In genomic region chr6:13412639-13413465, GRCh38 we compare ENCODE assay signal across 1 cellular context.
TF ChIP-seq lines count a peak whose summit lies in the region.

No MANE protein-coding gene starts in this region.

TF ChIP-seq in HepG2, 621 proteins besides CTCF, POLR2A, EP300 and RAD21 (continued from another document and continues in another):
- peak; percentile 49 for TF ChIP-seq ZNF687 (CRISPR knock-in tag; IDR thresholded peaks at IDR 0.05)
- TF ChIP-seq, protein P1, sequence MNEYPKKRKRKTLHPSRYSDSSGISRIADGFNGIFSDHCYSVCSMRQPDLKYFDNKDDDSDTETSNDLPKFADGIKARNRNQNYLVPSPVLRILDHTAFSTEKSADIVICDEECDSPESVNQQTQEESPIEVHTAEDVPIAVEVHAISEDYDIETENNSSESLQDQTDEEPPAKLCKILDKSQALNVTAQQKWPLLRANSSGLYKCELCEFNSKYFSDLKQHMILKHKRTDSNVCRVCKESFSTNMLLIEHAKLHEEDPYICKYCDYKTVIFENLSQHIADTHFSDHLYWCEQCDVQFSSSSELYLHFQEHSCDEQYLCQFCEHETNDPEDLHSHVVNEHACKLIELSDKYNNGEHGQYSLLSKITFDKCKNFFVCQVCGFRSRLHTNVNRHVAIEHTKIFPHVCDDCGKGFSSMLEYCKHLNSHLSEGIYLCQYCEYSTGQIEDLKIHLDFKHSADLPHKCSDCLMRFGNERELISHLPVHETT (CRISPR knock-in tag; conservative IDR thresholded peaks at IDR 0.05), result no peak
- peak; percentile 7 for TF ChIP-seq CBX1 (IDR thresholded peaks at IDR 0.05; ENCODE audit: low read depth)
- TF ChIP-seq STAT5B (CRISPR knock-in tag; IDR thresholded peaks at IDR 0.05), result no peak
- no peak for TF ChIP-seq ZBTB49 (CRISPR knock-in tag; IDR thresholded peaks at IDR 0.05; ENCODE audit: borderline replicate concordance)
- no peak for TF ChIP-seq CBFB (CRISPR knock-in tag; IDR thresholded peaks at IDR 0.05)
- no peak for TF ChIP-seq FOXM1 (CRISPR knock-in tag; IDR thresholded peaks at IDR 0.05)
- TF ChIP-seq ZNF839 (CRISPR knock-in tag; IDR thresholded peaks at IDR 0.05; ENCODE audit: borderline replicate concordance), result no peak
- no peak for TF ChIP-seq SP5 (CRISPR knock-in tag; IDR thresholded peaks at IDR 0.05; ENCODE audit: borderline replicate concordance, low read depth)
- no peak for TF ChIP-seq MEIS2 (CRISPR knock-in tag; IDR thresholded peaks at IDR 0.05)
- no peak for TF ChIP-seq ZNF101 (CRISPR knock-in tag; IDR thresholded peaks at IDR 0.05; ENCODE audit: borderline replicate concordance, low read depth)
- TF ChIP-seq, protein P2, sequence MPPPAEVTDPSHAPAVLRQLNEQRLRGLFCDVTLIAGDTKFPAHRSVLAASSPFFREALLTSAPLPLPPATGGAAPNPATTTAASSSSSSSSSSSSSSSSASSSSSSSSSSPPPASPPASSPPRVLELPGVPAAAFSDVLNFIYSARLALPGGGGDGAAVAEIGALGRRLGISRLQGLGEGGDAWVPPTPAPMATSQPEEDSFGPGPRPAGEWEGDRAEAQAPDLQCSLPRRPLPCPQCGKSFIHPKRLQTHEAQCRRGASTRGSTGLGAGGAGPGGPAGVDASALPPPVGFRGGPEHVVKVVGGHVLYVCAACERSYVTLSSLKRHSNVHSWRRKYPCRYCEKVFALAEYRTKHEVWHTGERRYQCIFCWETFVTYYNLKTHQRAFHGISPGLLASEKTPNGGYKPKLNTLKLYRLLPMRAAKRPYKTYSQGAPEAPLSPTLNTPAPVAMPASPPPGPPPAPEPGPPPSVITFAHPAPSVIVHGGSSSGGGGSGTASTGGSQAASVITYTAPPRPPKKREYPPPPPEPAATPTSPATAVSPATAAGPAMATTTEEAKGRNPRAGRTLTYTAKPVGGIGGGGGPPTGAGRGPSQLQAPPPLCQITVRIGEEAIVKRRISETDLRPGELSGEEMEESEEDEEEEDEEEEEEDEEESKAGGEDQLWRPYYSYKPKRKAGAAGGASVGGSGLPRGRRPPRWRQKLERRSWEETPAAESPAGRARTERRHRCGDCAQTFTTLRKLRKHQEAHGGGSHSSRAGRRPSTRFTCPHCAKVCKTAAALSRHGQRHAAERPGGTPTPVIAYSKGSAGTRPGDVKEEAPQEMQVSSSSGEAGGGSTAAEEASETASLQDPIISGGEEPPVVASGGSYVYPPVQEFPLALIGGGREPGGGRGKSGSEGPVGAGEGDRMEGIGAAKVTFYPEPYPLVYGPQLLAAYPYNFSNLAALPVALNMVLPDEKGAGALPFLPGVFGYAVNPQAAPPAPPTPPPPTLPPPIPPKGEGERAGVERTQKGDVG (CRISPR knock-in tag; IDR thresholded peaks at IDR 0.05; ENCODE audit: borderline replicate concordance), result 0 out of 2 replicates have a peak, but pooled peaks have one; percentile 5
- no peak for TF ChIP-seq GZF1 (CRISPR knock-in tag; IDR thresholded peaks at IDR 0.05)
- no peak for TF ChIP-seq MTF2 (CRISPR knock-in tag; IDR thresholded peaks at IDR 0.05; ENCODE audit: borderline replicate concordance)
- TF ChIP-seq ZNF251 (CRISPR knock-in tag; IDR thresholded peaks at IDR 0.05), result no peak
- TF ChIP-seq, protein P3, sequence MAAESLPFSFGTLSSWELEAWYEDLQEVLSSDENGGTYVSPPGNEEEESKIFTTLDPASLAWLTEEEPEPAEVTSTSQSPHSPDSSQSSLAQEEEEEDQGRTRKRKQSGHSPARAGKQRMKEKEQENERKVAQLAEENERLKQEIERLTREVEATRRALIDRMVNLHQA (CRISPR knock-in tag; IDR thresholded peaks at IDR 0.05), result no peak
- no peak for TF ChIP-seq HOXA7 (CRISPR knock-in tag; IDR thresholded peaks at IDR 0.05)
- TF ChIP-seq MIER3 (CRISPR knock-in tag; IDR thresholded peaks at IDR 0.05; ENCODE audit: borderline replicate concordance), result no peak
- no peak for TF ChIP-seq ZNF33A (CRISPR knock-in tag; IDR thresholded peaks at IDR 0.05; ENCODE audit: borderline replicate concordance)
- no peak for TF ChIP-seq PLRG1 (conservative IDR thresholded peaks at IDR 0.05)
- TF ChIP-seq ZNF335 (CRISPR knock-in tag; IDR thresholded peaks at IDR 0.05), result no peak
- no peak for TF ChIP-seq TAF15 (IDR thresholded peaks at IDR 0.05; ENCODE audit: low read depth, low read length, poor library complexity, severe bottlenecking)
- no peak for TF ChIP-seq MLLT10 (CRISPR knock-in tag; IDR thresholded peaks at IDR 0.05)
- no peak for TF ChIP-seq YEATS2 (CRISPR knock-in tag; IDR thresholded peaks at IDR 0.05; ENCODE audit: borderline replicate concordance)
- TF ChIP-seq HIC2 (CRISPR knock-in tag; IDR thresholded peaks at IDR 0.05; ENCODE audit: low read depth), result no peak
- TF ChIP-seq ZSCAN21 (CRISPR knock-in tag; IDR thresholded peaks at IDR 0.05; ENCODE audit: borderline replicate concordance), result no peak
- peak; percentile 6; the same call in 1 of the 2 replicates for TF ChIP-seq ETV5 (CRISPR knock-in tag; IDR thresholded peaks at IDR 0.05; ENCODE audit: borderline replicate concordance)
- TF ChIP-seq SNAI1 (CRISPR knock-in tag; IDR thresholded peaks at IDR 0.05; ENCODE audit: borderline replicate concordance), result 0 out of 2 replicates have a peak, but pooled peaks have one; percentile 41
- no peak for TF ChIP-seq AFF4 (CRISPR knock-in tag; IDR thresholded peaks at IDR 0.05)
- TF ChIP-seq KLF12 (CRISPR knock-in tag; IDR thresholded peaks at IDR 0.05; ENCODE audit: borderline replicate concordance), result no peak
- TF ChIP-seq CENPX (CRISPR knock-in tag; IDR thresholded peaks at IDR 0.05), result no peak
- TF ChIP-seq MAX (IDR thresholded peaks at IDR 0.05), result peak; percentile 68
- TF ChIP-seq XRCC5 (optimal IDR thresholded peaks at IDR 0.05; ENCODE audit: low read length), result no peak
- no peak for TF ChIP-seq TOE1 (CRISPR knock-in tag; IDR thresholded peaks at IDR 0.05)
- TF ChIP-seq FOXP4 (CRISPR knock-in tag; IDR thresholded peaks at IDR 0.05), result no peak; the same call in none of the 2 replicates
- no peak for TF ChIP-seq SMAD3 (CRISPR knock-in tag; IDR thresholded peaks at IDR 0.05)
- no peak for TF ChIP-seq ELF1 (CRISPR knock-in tag; IDR thresholded peaks at IDR 0.05)
- 0 out of 2 replicates have a peak, but pooled peaks have one; percentile 63 for TF ChIP-seq CAMTA2 (CRISPR knock-in tag; IDR thresholded peaks at IDR 0.05; ENCODE audit: borderline replicate concordance)
- TF ChIP-seq ZFP82 (CRISPR knock-in tag; IDR thresholded peaks at IDR 0.05; ENCODE audit: borderline replicate concordance), result no peak
- no peak for TF ChIP-seq ZNF616 (CRISPR knock-in tag; IDR thresholded peaks at IDR 0.05; ENCODE audit: low read depth)
- no peak for TF ChIP-seq ONECUT2 (CRISPR knock-in tag; IDR thresholded peaks at IDR 0.05)
- no peak for TF ChIP-seq ZNF550 (CRISPR knock-in tag; IDR thresholded peaks at IDR 0.05; ENCODE audit: borderline replicate concordance)
- TF ChIP-seq, protein P4, sequence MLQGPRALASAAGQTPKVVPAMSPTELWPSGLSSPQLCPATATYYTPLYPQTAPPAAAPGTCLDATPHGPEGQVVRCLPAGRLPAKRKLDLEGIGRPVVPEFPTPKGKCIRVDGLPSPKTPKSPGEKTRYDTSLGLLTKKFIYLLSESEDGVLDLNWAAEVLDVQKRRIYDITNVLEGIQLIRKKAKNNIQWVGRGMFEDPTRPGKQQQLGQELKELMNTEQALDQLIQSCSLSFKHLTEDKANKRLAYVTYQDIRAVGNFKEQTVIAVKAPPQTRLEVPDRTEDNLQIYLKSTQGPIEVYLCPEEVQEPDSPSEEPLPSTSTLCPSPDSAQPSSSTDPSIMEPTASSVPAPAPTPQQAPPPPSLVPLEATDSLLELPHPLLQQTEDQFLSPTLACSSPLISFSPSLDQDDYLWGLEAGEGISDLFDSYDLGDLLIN (CRISPR knock-in tag; IDR thresholded peaks at IDR 0.05; ENCODE audit: borderline replicate concordance), result no peak
